22 cellular contexts compared by ENCODE assay signal in the genomic region with DNA sequence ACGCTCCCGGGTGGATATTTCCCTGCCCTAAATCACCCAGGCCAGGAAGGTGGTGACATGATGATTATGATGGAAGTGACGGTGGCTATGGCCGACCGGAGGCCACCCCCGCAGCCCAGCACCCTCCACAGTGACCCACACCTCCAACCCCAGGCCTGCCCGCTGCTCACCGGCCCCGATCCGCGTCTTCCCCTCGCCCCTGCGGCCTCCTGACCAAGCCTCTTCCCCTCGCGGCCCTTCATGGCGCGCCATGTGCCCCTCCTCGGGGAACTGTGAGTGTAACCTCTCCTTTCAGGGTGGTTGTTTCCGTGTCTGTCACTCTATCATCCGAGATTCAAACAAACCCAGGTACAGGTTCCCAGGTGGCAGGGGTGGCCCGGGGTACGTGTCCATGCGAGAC.
DNase-seq lines count a peak whose midpoint lies in the region; ATAC-seq, FAIRE-seq and TF ChIP-seq lines count a peak whose summit lies in the region.
"Had no signal": no experiment of that assay in that cellular context is flagged by ENCODE, and none has a peak within 500 bp of the region (broad histone marks: within the 10 kb centered on the region; RNA-seq: fewer than 3 reads in every experiment).

No MANE protein-coding gene starts in this region.

- H2BK15ac ChIP-seq in H1 (ENCODE audit: low read length) = no peak overlapping the region
- H2BK15ac ChIP-seq in neuronal stem cell (ENCODE audit: low read length) = peak overlapping the region; percentile 55

- TF ChIP-seq POLR2A in H1 (IDR thresholded peaks at IDR 0.05; ENCODE audit: control extremely low read depth in 1 of 2, low read depth in 2 of 2, low read length in 2 of 2) (no peak), thyroid gland (IDR thresholded peaks at IDR 0.05) (no peak)

- H3K56ac ChIP-seq in H1 (replicated peaks; ENCODE audit: insufficient read length, low read depth, low read length) = no peak overlapping the region

- no peaks in the 10 kb centered on the region; a peak in 2 of 7 replicates for H3K4me1 ChIP-seq in H1 (replicated peaks in 1 of 4; ENCODE audit: control insufficient read depth in 3 of 4, insufficient read depth in 4 of 4, low read length in 3 of 4)
- peaks cover 0 to 2% of the 10 kb centered on the region in 2 donors for H3K4me1 ChIP-seq in neuronal stem cell (ENCODE audit: control insufficient read depth in 2 of 2, insufficient read depth in 1 of 2, low read depth in 1 of 2, low read length in 2 of 2)
- no peaks in the 10 kb centered on the region for H3K4me1 ChIP-seq in thyroid gland
- H3K4me1 ChIP-seq: A549 had no signal

- TF ChIP-seq EP300 in H1 (IDR thresholded peaks at IDR 0.05; ENCODE audit: borderline replicate concordance in 1 of 2, low read depth in 2 of 2, low read length in 2 of 2) = no peak

- H3K14ac ChIP-seq in H1 (ENCODE audit: insufficient read length) (no peak overlapping the region), neuronal stem cell (ENCODE audit: low read length) (peak overlapping the region; percentile 31)

- no peak overlapping the region for H4K5ac ChIP-seq in H1 (ENCODE audit: insufficient read length, low read depth, low read length)

- H3K23ac ChIP-seq in H1 (ENCODE audit: insufficient read length) = no peak overlapping the region
- H3K23ac ChIP-seq in neuronal stem cell (ENCODE audit: low read depth, low read length, poor library complexity) = peak overlapping the region; percentile 18

- no peak for ATAC-seq in Right ventricle myocardium inferior
- no peak for ATAC-seq in left cardiac atrium

- H2AFZ ChIP-seq in H1 (ENCODE audit: low read length) (no peak overlapping the region), neuronal stem cell (ENCODE audit: low read length) (no peak overlapping the region)
- H2AFZ ChIP-seq: GM23338 had no signal

- H3K23me2 ChIP-seq in H1 (ENCODE audit: low read depth, low read length) = peaks cover 10% of the 10 kb centered on the region; the same call in 1 of the 2 replicates

- intact Hi-C loops in Right ventricle myocardium inferior (cut with DNase I) = no loop called here
- intact Hi-C loops in left cardiac atrium (cut with DNase I) = no loop called here
- intact Hi-C loops in thyroid gland (cut with DNase I) = no loop called here

- H2BK120ac ChIP-seq in H1 (replicated peaks; ENCODE audit: low read depth, low read length) = no peak overlapping the region
- peak overlapping the region; percentile 97 for H2BK120ac ChIP-seq in neuronal stem cell (ENCODE audit: low read depth, low read length)

- H4K8ac ChIP-seq in H1 (ENCODE audit: extremely low read depth, insufficient read depth, low read length) = peak overlapping the region; percentile 62; the same call in 1 of the 2 replicates
- H4K8ac ChIP-seq in neuronal stem cell (ENCODE audit: low read depth, low read length) = peak overlapping the region; percentile 78

- H2AK5ac ChIP-seq in H1 (ENCODE audit: low read depth, low read length) = no peak overlapping the region
- H2AK5ac ChIP-seq in neuronal stem cell (ENCODE audit: low read depth, low read length) = peak overlapping the region; percentile 63

- no peak for TF ChIP-seq RAD21 in H1 (IDR thresholded peaks at IDR 0.05 in 1 of 2, conservative IDR thresholded peaks at IDR 0.05 in 1 of 2; ENCODE audit: low read depth in 2 of 2, low read length in 2 of 2)

- H3K4ac ChIP-seq in H1 (replicated peaks; ENCODE audit: insufficient read length, low read depth, low read length) = no peak overlapping the region
- no peak overlapping the region for H3K4ac ChIP-seq in neuronal stem cell (ENCODE audit: low read length)

- H3K9me3 ChIP-seq in H1 (ENCODE audit: insufficient read depth in 2 of 2, low read depth in 1 of 2, low read length in 1 of 2) = no peaks in the 10 kb centered on the region
- H3K9me3 ChIP-seq in neuronal stem cell (replicated peaks in 1 of 2; ENCODE audit: control insufficient read depth in 2 of 2, insufficient read depth in 1 of 2, low read depth in 1 of 2, low read length in 2 of 2) = peaks cover 0 to 4% of the 10 kb centered on the region in 2 donors
- no peaks in the 10 kb centered on the region for H3K9me3 ChIP-seq in thyroid gland
- H3K9me3 ChIP-seq: A549 had no signal

- H3K18ac ChIP-seq in H1 (ENCODE audit: extremely low read depth, low read length) = no peak overlapping the region
- H3K18ac ChIP-seq in neuronal stem cell (ENCODE audit: low read length) = peak overlapping the region; percentile 84

- H3K9ac ChIP-seq in H1 (replicated peaks in 1 of 4; ENCODE audit: extremely low read depth in 1 of 4, low read depth in 3 of 4, low read length in 3 of 4) = no peak overlapping the region
- H3K9ac ChIP-seq in neuronal stem cell (ENCODE audit: low read depth, low read length, poor library complexity) = peak overlapping the region; percentile 21

- peaks cover 0 to 5% of the 10 kb centered on the region in 2 experiments for H4K20me1 ChIP-seq in H1 (replicated peaks in 1 of 2; ENCODE audit: control insufficient read depth in 1 of 2, insufficient read depth in 2 of 2, low read length in 2 of 2)

- DNase-seq in Right ventricle myocardium inferior (ENCODE audit: missing footprints) (peak; percentile 64), left cardiac atrium (no peak), H1 (ENCODE audit: low read depth in 1 of 2, low spot score in 2 of 2) (no peak), neuronal stem cell (ENCODE audit: low spot score) (no peak), inferior parietal cortex (ENCODE audit: extremely low spot score) (no peak), thyroid gland (no peak)
- no peak for DNase-seq in activated T-cell treated with anti-CD3 and anti-CD28 coated beads, Interleukin-2, amount 50 U/mL, for 48 hours
- DNase-seq: 8988T; ACHN; AML-193; Calu3; CD4-positive, alpha-beta memory T cell; COR-L47; DMS53; DMS79 treated with DMSO at 0.1 percent for 48 hours; GF-D8; HCEC 1CT had no signal

- H3K27me3 ChIP-seq in H1 (replicated peaks in 1 of 4; ENCODE audit: control insufficient read depth in 3 of 4, extremely low read depth in 1 of 4, insufficient read depth in 3 of 4, low read length in 3 of 4) = no peaks in the 10 kb centered on the region
- peaks cover 0 to 28% (median 0%) of the 10 kb centered on the region in 3 experiments for H3K27me3 ChIP-seq in neuronal stem cell (ENCODE audit: control insufficient read depth in 3 of 3, insufficient read depth in 3 of 3, low read depth in 1 of 3, low read length in 3 of 3)
- H3K27me3 ChIP-seq in thyroid gland = no peaks in the 10 kb centered on the region

- WGBS in H1 (ENCODE audit: extremely low coverage in 1 of 2, insufficient coverage in 1 of 2, insufficient read length in 1 of 2, insufficient replicate concordance in 2 of 2, low coverage in 1 of 2, low lambda C conversion rate in 2 of 2, missing lambda C conversion rate in 1 of 2), 2 experiments = 83% methylated on average over 23 of the region's 23 CpGs; no CpG with 5 or more reads in 1 of the 2 experiments
- no CpG with 5 or more reads among the region's 23 CpGs for WGBS in neuronal stem cell (ENCODE audit: extremely low coverage in 2 of 2, insufficient read length in 2 of 2, insufficient replicate concordance in 1 of 2), 2 donors
- 78 to 82% methylated on average over 23 of the region's 23 CpGs for WGBS in thyroid gland, 2 donors

- POLR2A ChIA-PET in H1 (lab: Charles Lee; ENCODE audit: partially characterized antibody) = no interaction called here

- H3K79me1 ChIP-seq in H1 (ENCODE audit: low read depth, low read length) (no peaks in the 10 kb centered on the region), neuronal stem cell (ENCODE audit: low read depth, low read length) (no peaks in the 10 kb centered on the region)

- TF ChIP-seq CTCF in H1 (IDR thresholded peaks at IDR 0.05; ENCODE audit: control extremely low read depth in 1 of 3, insufficient read depth in 1 of 3, low read depth in 1 of 3, low read length in 3 of 3) (no peak), thyroid gland (IDR thresholded peaks at IDR 0.05) (no peak)

- no peaks in the 10 kb centered on the region for H3K36me3 ChIP-seq in H1 (ENCODE audit: control insufficient read depth in 2 of 4, insufficient read depth in 4 of 4, low read length in 3 of 4)
- H3K36me3 ChIP-seq in neuronal stem cell (replicated peaks in 1 of 2; ENCODE audit: control insufficient read depth in 2 of 2, insufficient read depth in 2 of 2, low read length in 2 of 2) = no peaks in the 10 kb centered on the region
- H3K36me3 ChIP-seq in thyroid gland = no peaks in the 10 kb centered on the region

- CTCF ChIA-PET in H1 (lab: Charles Lee; ENCODE audit: partially characterized antibody) = interaction anchor here (1.0 kb wide), 1 partner anchor 14 kb away, joined by 3 read pairs; no protein-coding TSS in a partner anchor

- FAIRE-seq in H1 (lab: Jason Lieb, UNC) = no peak
- FAIRE-seq: A549, GM12891, GM18507, H54 had no signal

- H3K4me3 ChIP-seq in H1 (ENCODE audit: extremely low read depth in 1 of 4, insufficient read depth in 2 of 4, low read depth in 3 of 4, low read length in 4 of 4) (no peak overlapping the region), neuronal stem cell (ENCODE audit: low read length in 2 of 2) (no peak overlapping the region), thyroid gland (replicated peaks in 1 of 3) (no peak overlapping the region)
- H3K4me3 ChIP-seq: A549, GM23338 had no signal

- H2BK12ac ChIP-seq in H1 (ENCODE audit: low read depth, low read length) = no peak overlapping the region
- peak overlapping the region; percentile 52 for H2BK12ac ChIP-seq in neuronal stem cell (ENCODE audit: low read length)

- H4K91ac ChIP-seq in H1 (replicated peaks; ENCODE audit: insufficient read length, low read length) (no peak overlapping the region), neuronal stem cell (ENCODE audit: low read depth, low read length, poor library complexity) (no peak overlapping the region)

- H2BK20ac ChIP-seq in H1 (ENCODE audit: low read length) = no peak overlapping the region

- no peaks in the 10 kb centered on the region for H3K79me2 ChIP-seq in H1 (ENCODE audit: control insufficient read depth in 1 of 2, insufficient read depth in 2 of 2, low read length in 2 of 2)

- H3K4me2 ChIP-seq in H1 (ENCODE audit: insufficient read depth in 1 of 2, low read depth in 2 of 2, low read length in 2 of 2) (no peak overlapping the region), neuronal stem cell (ENCODE audit: insufficient read depth, low read length, poor library complexity, severe bottlenecking) (no peak overlapping the region)
- H3K4me2 ChIP-seq: A549, GM23338 had no signal

- no peak overlapping the region for H2BK5ac ChIP-seq in H1 (ENCODE audit: low read depth, low read length)
- peak overlapping the region; percentile 85 for H2BK5ac ChIP-seq in neuronal stem cell (ENCODE audit: low read length)

- H3K27ac ChIP-seq in H1 (ENCODE audit: low read depth, low read length) (no peak overlapping the region), neuronal stem cell (replicated peaks; ENCODE audit: low read length) (no peak overlapping the region), thyroid gland (no peak overlapping the region)
- H3K27ac ChIP-seq: A549 had no signal

TF ChIP-seq in H1, 55 proteins besides CTCF, POLR2A, EP300 and RAD21:
- no peak for TF ChIP-seq TAF7 (optimal IDR thresholded peaks at IDR 0.05; ENCODE audit: borderline replicate concordance, low read depth, low read length)
- no peak for TF ChIP-seq SRF (IDR thresholded peaks at IDR 0.05; ENCODE audit: low read depth, low read length)
- no peak for TF ChIP-seq JUN (IDR thresholded peaks at IDR 0.05; ENCODE audit: low read depth, low read length)
TF ChIP-seq in H1: peak in this region for 0.
